In genomic region chr9:129305246-129305645, GRCh38 we compare ENCODE assay signal across 19 cellular contexts.
"Had no signal": no experiment of that assay in that cellular context is flagged by ENCODE, and none has a peak within 500 bp of the region (broad histone marks: within the 10 kb centered on the region; RNA-seq: fewer than 3 reads in every experiment).

No MANE protein-coding gene starts in this region.

- H3K4me3 ChIP-seq: lung, smooth muscle cell, thyroid gland had no signal

- H3K27me3 ChIP-seq: foreskin keratinocyte, thyroid gland had no signal

- H3K9ac ChIP-seq: parathyroid adenoma had no signal

- DNase-seq: activated CD4-positive, alpha-beta T cell treated with anti-CD3 and anti-CD28 coated beads, Interleukin-2, amount 10 ng/mL, durations not matched to agents 24 days and 14 days; activated CD4-positive, CD25-positive, alpha-beta regulatory T cell; activated CD8-positive, alpha-beta T cell treated with anti-CD3 and anti-CD28 coated beads, Interleukin-2, amount 10 ng/mL, durations not matched to agents 7 days and 5 days; activated naive CD8-positive, alpha-beta T cell treated with anti-CD3 and anti-CD28 coated beads for 36 hours; activated T-cell treated with anti-CD3 and anti-CD28 coated beads for 4 hours; amygdala; effector memory CD8-positive, alpha-beta T cell; foreskin keratinocyte; glutamatergic neuron; hypothalamus; midbrain; retina; thyroid gland had no signal

- H3K4me3 Mint-ChIP-seq: activated CD4-positive, alpha-beta T cell treated with anti-CD3 and anti-CD28 coated beads, Interleukin-2, amount 10 ng/mL, durations not matched to agents 24 days and 14 days; activated CD8-positive, alpha-beta T cell treated with anti-CD3 and anti-CD28 coated beads, Interleukin-2, amount 10 ng/mL, durations not matched to agents 7 days and 5 days; activated naive CD8-positive, alpha-beta T cell treated with anti-CD3 and anti-CD28 coated beads for 36 hours; brain; dendritic cell treated with granulocyte-macrophage colony-stimulating factor and Interleukin-4, amounts not matched to agents 40 ng/mL and 50 ng/mL, for 4 days; effector memory CD8-positive, alpha-beta T cell had no signal

- H3K27ac Mint-ChIP-seq: activated CD4-positive, alpha-beta T cell treated with anti-CD3 and anti-CD28 coated beads, Interleukin-2, amount 10 ng/mL, durations not matched to agents 24 days and 14 days; activated CD8-positive, alpha-beta T cell treated with anti-CD3 and anti-CD28 coated beads, Interleukin-2, amount 10 ng/mL, durations not matched to agents 7 days and 5 days; activated naive CD8-positive, alpha-beta T cell treated with anti-CD3 and anti-CD28 coated beads for 36 hours; activated T-helper 2 cell treated with anti-CD3 and anti-CD28 coated beads, Interferon-gamma antibody, Interleukin-2, Interleukin-4, amounts not matched to agents 10 μg/mL and 5 μg/mL and 100 μg/mL, durations not matched to agents 14 hours and 24 hours and 36 hours; brain; dendritic cell treated with granulocyte-macrophage colony-stimulating factor and Interleukin-4, amounts not matched to agents 40 ng/mL and 50 ng/mL, for 4 days; effector memory CD8-positive, alpha-beta T cell had no signal

- H3K4me1 ChIP-seq: foreskin keratinocyte, parathyroid adenoma, thyroid gland had no signal

- ATAC-seq: activated CD8-positive, alpha-beta T cell treated with anti-CD3 and anti-CD28 coated beads, Interleukin-2, amount 10 ng/mL, durations not matched to agents 7 days and 5 days; effector memory CD8-positive, alpha-beta T cell; foreskin keratinocyte had no signal

- H3K36me3 ChIP-seq: thyroid gland had no signal

- H3K9me3 ChIP-seq: thyroid gland had no signal

- H3K4me1 Mint-ChIP-seq: brain had no signal

- H2AFZ ChIP-seq: parathyroid adenoma had no signal

- H3K9me3 Mint-ChIP-seq: effector memory CD8-positive, alpha-beta T cell had no signal

- H3K27ac ChIP-seq: foreskin keratinocyte, parathyroid adenoma, thyroid gland had no signal

- H3K4me2 ChIP-seq: smooth muscle cell had no signal

- H3K79me2 ChIP-seq: parathyroid adenoma had no signal
